In the genomic region with DNA sequence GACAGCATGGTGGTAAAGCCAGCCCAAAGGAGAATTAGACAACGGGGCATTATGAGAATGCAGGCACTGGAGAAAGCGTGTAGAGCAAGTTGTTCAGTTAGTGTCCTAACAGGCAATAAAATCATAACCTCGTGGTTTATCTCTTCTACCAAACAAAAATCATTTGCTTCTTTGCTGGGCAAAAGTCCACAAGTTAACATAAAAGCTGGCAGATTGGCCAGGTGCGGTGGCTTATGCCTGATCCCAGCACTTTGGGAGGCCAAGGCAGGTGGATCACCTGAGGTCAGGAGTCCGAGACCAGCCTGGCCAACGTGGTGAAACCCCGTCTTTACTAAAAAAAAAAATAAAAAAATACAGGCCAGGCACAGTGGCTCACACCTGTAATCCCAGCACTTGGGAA, we compare ENCODE assay signal across 26 cellular contexts.
"Had no signal": no experiment of that assay in that cellular context is flagged by ENCODE, and none has a peak within 500 bp of the region (broad histone marks: within the 10 kb centered on the region; RNA-seq: fewer than 3 reads in every experiment).

No MANE protein-coding gene starts in this region.

- H3K9me3 ChIP-seq: esophagus muscularis mucosa, gastrocnemius medialis had no signal

- H3K27me3 ChIP-seq: brain microvascular endothelial cell, esophagus muscularis mucosa, foreskin keratinocyte, gastrocnemius medialis had no signal

- DNase-seq: activated CD4-positive, alpha-beta memory T cell treated with anti-CD3 and anti-CD28 coated beads, Interleukin-2, amount 10 ng/mL, durations not matched to agents 7 days and 5 days; activated CD4-positive, alpha-beta T cell treated with anti-CD3 and anti-CD28 coated beads for 1 hour; activated CD4-positive, alpha-beta T cell treated with anti-CD3 and anti-CD28 coated beads for 4 hours; activated CD4-positive, alpha-beta T cell treated with anti-CD3 and anti-CD28 coated beads, Interleukin-2, amount 10 ng/mL, durations not matched to agents 7 days and 5 days; activated CD4-positive, alpha-beta T cell treated with anti-CD3 and anti-CD28 coated beads, Interleukin-2, amount 50 U/mL, for 4 hours; activated CD8-positive, alpha-beta memory T cell treated with anti-CD3 and anti-CD28 coated beads, Interleukin-2, amount 50 U/mL, for 48 hours; activated effector memory CD4-positive, alpha-beta T cell treated with Interleukin-2 at 50 U/mL for 16 hours; activated gamma-delta T cell treated with Interleukin-2 at 50 U/mL for 16 hours; activated naive CD4-positive, alpha-beta T cell treated with anti-CD3 and anti-CD28 coated beads, Interleukin-2, amount 50 U/mL, for 16 hours; activated naive CD4-positive, alpha-beta T cell treated with Interleukin-2 at 50 U/mL for 16 hours; activated T-cell treated with anti-CD3 and anti-CD28 coated beads for 4 hours; activated T-cell treated with anti-CD3 and anti-CD28 coated beads, Interleukin-2, amount 50 U/mL, for 24 hours; activated T-cell treated with anti-CD3 and anti-CD28 coated beads, Interleukin-2, amount 50 U/mL, for 72 hours; amniotic stem cell; anterior cingulate cortex; brain microvascular endothelial cell; cortex of kidney; dermis blood vessel endothelial cell; effector CD4-positive, alpha-beta T cell; effector memory CD8-positive, alpha-beta T cell; erythroblast; foreskin keratinocyte; gastrocnemius medialis; T-helper 2 cell had no signal

- H3K4me1 ChIP-seq: foreskin keratinocyte had no signal

- H3K4me3 ChIP-seq: esophagus muscularis mucosa, gastrocnemius medialis had no signal

- H3K27ac ChIP-seq: brain microvascular endothelial cell, esophagus muscularis mucosa, foreskin keratinocyte, gastrocnemius medialis had no signal

- ATAC-seq: activated T-cell treated with anti-CD3 and anti-CD28 coated beads, Interleukin-2, amount 50 U/mL, for 72 hours; effector memory CD8-positive, alpha-beta T cell; foreskin keratinocyte; gastrocnemius medialis; WTC11 had no signal

- H3K36me3 ChIP-seq: brain microvascular endothelial cell, esophagus muscularis mucosa, gastrocnemius medialis had no signal
